Comparison of ENCODE assay signal across 19 cellular contexts in the genomic region with DNA sequence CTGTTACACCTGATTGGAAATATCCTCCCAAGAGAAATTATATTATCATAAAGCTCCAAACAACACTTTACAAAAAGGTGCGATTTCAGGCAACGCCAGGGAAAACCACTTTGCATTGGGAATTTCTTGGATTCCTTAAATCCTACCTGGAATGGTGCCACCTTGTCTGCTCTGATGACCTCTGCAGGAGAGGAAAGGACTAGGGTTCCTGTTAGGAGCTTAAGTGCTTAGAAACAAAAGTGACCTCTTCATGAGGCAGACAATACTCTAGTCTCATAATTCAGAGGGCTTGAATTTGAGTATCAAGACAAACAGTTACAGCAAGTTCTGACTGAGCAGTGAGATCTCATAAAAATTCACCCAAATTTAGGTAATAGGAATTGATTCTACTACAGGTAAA. TPM values are rescaled to one million over a fixed set of nuclear protein-coding genes. Genes with fewer than 3 reads are reported as not detected.
A peak's percentile ranks its signal among the peaks of the same experiment; 100 is the strongest.
DNase-seq lines count a peak whose midpoint lies in the region; ATAC-seq and TF ChIP-seq lines count a peak whose summit lies in the region.
"Had no signal": no experiment of that assay in that cellular context is flagged by ENCODE, and none has a peak within 500 bp of the region (broad histone marks: within the 10 kb centered on the region; RNA-seq: fewer than 3 reads in every experiment).

No MANE protein-coding gene starts in this region.

- H3K9me3 ChIP-seq in endodermal cell (ENCODE audit: control insufficient read depth, low read length) (no peaks in the 10 kb centered on the region), neural progenitor cell (ENCODE audit: low read depth) (no peaks in the 10 kb centered on the region)
- H3K9me3 ChIP-seq: BLaER1, mucosa of descending colon had no signal

- no peak overlapping the region for H3K27ac ChIP-seq in endodermal cell (ENCODE audit: low read depth, low read length)
- H3K27ac ChIP-seq in neural progenitor cell: no peak overlapping the region
- H3K27ac ChIP-seq: 22Rv1, BLaER1 had no signal

- no peaks in the 10 kb centered on the region for H3K79me2 ChIP-seq in neural progenitor cell (ENCODE audit: low read depth)

- H3K9me3 Mint-ChIP-seq in endodermal cell (no peaks in the 10 kb centered on the region), neural progenitor cell (no peaks in the 10 kb centered on the region)
- H3K9me3 Mint-ChIP-seq: activated CD4-positive, alpha-beta T cell treated with anti-CD3 and anti-CD28 coated beads, Interleukin-2, amount 10 ng/mL, durations not matched to agents 24 days and 14 days; central memory CD8-positive, alpha-beta T cell had no signal

- H3K27me3 Mint-ChIP-seq in endodermal cell (ENCODE audit: insufficient read depth): no peaks in the 10 kb centered on the region
- peaks cover 10% of the 10 kb centered on the region for H3K27me3 Mint-ChIP-seq in neural progenitor cell (ENCODE audit: insufficient read depth, low read depth)

- H3K4me2 ChIP-seq in neural progenitor cell: no peak overlapping the region
- H3K4me2 ChIP-seq: BLaER1 had no signal

- peak overlapping the region; percentile 67 for H3K27ac Mint-ChIP-seq in endodermal cell
- H3K27ac Mint-ChIP-seq in neural progenitor cell: peak overlapping the region; percentile 98
- H3K27ac Mint-ChIP-seq: activated CD4-positive, alpha-beta T cell treated with anti-CD3 and anti-CD28 coated beads, Interleukin-2, amount 10 ng/mL, durations not matched to agents 24 days and 14 days had no signal

- H3K4me3 ChIP-seq in endodermal cell (ENCODE audit: low read length): no peak overlapping the region
- H3K4me3 ChIP-seq in neural progenitor cell: no peak overlapping the region
- H3K4me3 ChIP-seq: BLaER1, mucosa of descending colon had no signal

- DNase-seq in DMS53 (lab: John Stamatoyannopoulos, UW): peak; percentile 19
- DNase-seq in DMS53 treated with DMSO at 0.1 percent for 48 hours (lab: John Stamatoyannopoulos, UW; ENCODE audit: unreplicated experiment): no peak
- DNase-seq in NCI-H69 (lab: John Stamatoyannopoulos, UW): peak; percentile 10
- no peak for DNase-seq in endodermal cell
- no peak for DNase-seq in neural progenitor cell (ENCODE audit: low spot score)
- DNase-seq in medulla oblongata (ENCODE audit: extremely low spot score): no peak
- DNase-seq in CD1c-positive myeloid dendritic cell (ENCODE audit: extremely low spot score): no peak
- DNase-seq: activated CD4-positive, alpha-beta T cell treated with anti-CD3 and anti-CD28 coated beads, Interleukin-2, amount 10 ng/mL, durations not matched to agents 24 days and 14 days; activated CD8-positive, alpha-beta memory T cell treated with anti-CD3 and anti-CD28 coated beads, Interleukin-2, amount 50 U/mL, for 4 hours; activated effector memory CD4-positive, alpha-beta T cell treated with anti-CD3 and anti-CD28 coated beads, Interleukin-2, amount 50 U/mL, for 16 hours; effector memory CD4-positive, alpha-beta T cell; Karpas-422; stimulated activated CD4-positive, alpha-beta T cell treated with anti-CD3 and anti-CD28 coated beads, Interleukin-1b, Interleukin-23, amount 100 ng/mL, for 48 hours; SW 1271 had no signal

- H3K4me1 ChIP-seq in endodermal cell (ENCODE audit: control insufficient read depth, insufficient read depth, low read length) (no peaks in the 10 kb centered on the region), neural progenitor cell (no peaks in the 10 kb centered on the region)
- H3K4me1 ChIP-seq: BLaER1 had no signal

- no peaks in the 10 kb centered on the region for H4K20me1 ChIP-seq in neural progenitor cell (ENCODE audit: low read depth)
- H4K20me1 ChIP-seq: BLaER1 had no signal

- H3K36me3 Mint-ChIP-seq in endodermal cell (ENCODE audit: low read depth) (no peaks in the 10 kb centered on the region), neural progenitor cell (no peaks in the 10 kb centered on the region)

- H3K9ac ChIP-seq in endodermal cell (ENCODE audit: extremely low read depth, low read length, poor library complexity, severe bottlenecking) (no peak overlapping the region), neural progenitor cell (no peak overlapping the region)
- H3K9ac ChIP-seq: BLaER1 had no signal

- no peaks in the 10 kb centered on the region for H3K27me3 ChIP-seq in endodermal cell (ENCODE audit: control insufficient read depth, insufficient read depth, low read length, poor library complexity, severe bottlenecking)
- no peaks in the 10 kb centered on the region for H3K27me3 ChIP-seq in neural progenitor cell
- H3K27me3 ChIP-seq: BLaER1 had no signal

- peaks cover 11% of the 10 kb centered on the region for H3K4me1 Mint-ChIP-seq in endodermal cell
- peaks cover 14% of the 10 kb centered on the region for H3K4me1 Mint-ChIP-seq in neural progenitor cell
- H3K4me1 Mint-ChIP-seq: activated CD4-positive, alpha-beta T cell treated with anti-CD3 and anti-CD28 coated beads, Interleukin-2, amount 10 ng/mL, durations not matched to agents 24 days and 14 days had no signal

- no peaks in the 10 kb centered on the region for H3F3A ChIP-seq in neural progenitor cell (ENCODE audit: low read depth)

- H2AFZ ChIP-seq in neural progenitor cell (replicated peaks): no peak overlapping the region

- 82 to 90% methylated on average over 2 of the region's 2 CpGs for WGBS in endodermal cell (ENCODE audit: insufficient coverage in 1 of 2, insufficient read length in 1 of 2), 2 experiments

- ATAC-seq in HG03469 (IDR thresholded peaks at IDR 0.05; ENCODE audit: unreplicated experiment): no peak

- no peak overlapping the region for H3K4me3 Mint-ChIP-seq in endodermal cell
- H3K4me3 Mint-ChIP-seq in neural progenitor cell: no peak overlapping the region
- H3K4me3 Mint-ChIP-seq: activated CD4-positive, alpha-beta T cell treated with anti-CD3 and anti-CD28 coated beads, Interleukin-2, amount 10 ng/mL, durations not matched to agents 24 days and 14 days; central memory CD8-positive, alpha-beta T cell had no signal

- H3K36me3 ChIP-seq in endodermal cell (ENCODE audit: control insufficient read depth, insufficient read depth, low read length) (no peaks in the 10 kb centered on the region), neural progenitor cell (no peaks in the 10 kb centered on the region)
- H3K36me3 ChIP-seq: BLaER1 had no signal

- TF ChIP-seq CTCF in endodermal cell (conservative IDR thresholded peaks at IDR 0.05) (peak; percentile 47), neural progenitor cell (IDR thresholded peaks at IDR 0.05) (no peak)

RNA-seq across cellular contexts. Expression of a gene that starts 33.9 kb away (rescaled TPM):
- total RNA-seq in endodermal cell (1 to 10 TPM; 1.5 to 1.9 TPM), neural progenitor cell (ENCODE audit: low replicate concordance) (38.1 and 48.1 TPM in 2 replicates)
- polyA plus RNA-seq in endodermal cell (2013, experiment 1 of 2): 7.0 TPM
- 6.8 TPM for polyA plus RNA-seq in endodermal cell (2013, experiment 2 of 2)

Comparison
In these comparisons a context has a peak if more than half of its experiments do, and no peak if none do; other contexts are left out.
1. DNase-seq: peak in DMS53 (single experiment) and NCI-H69 (single experiment); none in DMS53 treated with DMSO at 0.1 percent for 48 hours (single experiment), endodermal cell (single experiment), neural progenitor cell (single experiment), medulla oblongata (single experiment) and CD1c-positive myeloid dendritic cell (single experiment).
2. RNA of a gene that starts 33.9 kb away (total RNA-seq): 38.1 to 48.1 TPM in neural progenitor cell; 1.5 to 1.9 TPM in endodermal cell; every median in the first group is over 10 times any median in the second.